In genomic region chr10:113261806-113262205, GRCh38 we compare ENCODE assay signal across 17 cellular contexts.
DNase-seq lines count a peak whose midpoint lies in the region; ATAC-seq and TF ChIP-seq lines count a peak whose summit lies in the region.
"Had no signal": no experiment of that assay in that cellular context is flagged by ENCODE, and none has a peak within 500 bp of the region (broad histone marks: within the 10 kb centered on the region; RNA-seq: fewer than 3 reads in every experiment).

No MANE protein-coding gene starts in this region.

- H3K27me3 ChIP-seq in mesenchymal stem cell (ENCODE audit: control insufficient read depth in 1 of 2, insufficient read depth in 1 of 2, low read length in 2 of 2) (peaks cover 8 to 48% of the 10 kb centered on the region in 2 experiments), transverse colon (peaks cover 10% of the 10 kb centered on the region)

- ATAC-seq in T-cell (replicated peaks in 1 of 4) = no peak
- ATAC-seq: A549; CD8-positive, alpha-beta T cell; GM12878; K562 had no signal

- H3K79me2 ChIP-seq in OCI-LY7 (ENCODE audit: insufficient read depth, low read depth, low read length) = no peaks in the 10 kb centered on the region

- no peak overlapping the region for H2BK5ac ChIP-seq in mesenchymal stem cell (ENCODE audit: low read depth, low read length, poor library complexity, severe bottlenecking)

- intact Hi-C loops in transverse colon (cut with DNase I; ENCODE audit: low total_unique reads) (no loop called here), OCI-LY7 (cut with micrococcal nuclease; ENCODE audit: unreplicated experiment) (no loop called here)

- no peak overlapping the region for H4K91ac ChIP-seq in mesenchymal stem cell (ENCODE audit: low read length)

- no peaks in the 10 kb centered on the region for H3K36me3 ChIP-seq in mesenchymal stem cell (ENCODE audit: control insufficient read depth in 1 of 2, insufficient read depth in 2 of 2, low read depth in 1 of 2, low read length in 2 of 2)
- no peaks in the 10 kb centered on the region for H3K36me3 ChIP-seq in transverse colon
- no peaks in the 10 kb centered on the region for H3K36me3 ChIP-seq in OCI-LY7 (ENCODE audit: insufficient read depth, low read length)

- H2BK12ac ChIP-seq in mesenchymal stem cell (ENCODE audit: low read length in 2 of 2) = no peak overlapping the region

- TF ChIP-seq POLR2A in transverse colon (IDR thresholded peaks at IDR 0.05) = no peak

- no TSS peak for BruUV-seq in OCI-LY7 (replicated peaks; lab: Mats Ljungman, UMichigan)

- H2BK120ac ChIP-seq in mesenchymal stem cell (ENCODE audit: low read depth, low read length) = peak overlapping the region; percentile 45

- no peaks in the 10 kb centered on the region for H4K20me1 ChIP-seq in OCI-LY7 (ENCODE audit: insufficient read depth, low read length)

- H3K9me3 ChIP-seq in mesenchymal stem cell (ENCODE audit: control insufficient read depth, low read length) (no peaks in the 10 kb centered on the region), transverse colon (no peaks in the 10 kb centered on the region), OCI-LY7 (ENCODE audit: low read length) (no peaks in the 10 kb centered on the region)
- H3K9me3 ChIP-seq: A549 had no signal

- no peaks in the 10 kb centered on the region for H3K4me1 Mint-ChIP-seq in T-cell

- TF ChIP-seq EP300 in transverse colon (IDR thresholded peaks at IDR 0.05; ENCODE audit: low read depth) = no peak

- H3K4ac ChIP-seq in mesenchymal stem cell (ENCODE audit: low read depth in 1 of 2, low read length in 2 of 2) = no peak overlapping the region

- H3K27ac Mint-ChIP-seq in T-cell = no peak overlapping the region
- H3K27ac Mint-ChIP-seq: CD8-positive, alpha-beta T cell; H9 had no signal

- no peak overlapping the region for H2AK5ac ChIP-seq in mesenchymal stem cell (ENCODE audit: low read length, severe bottlenecking)

- no peaks in the 10 kb centered on the region for H3K4me1 ChIP-seq in mesenchymal stem cell (ENCODE audit: control insufficient read depth, insufficient read depth, low read depth, low read length)
- no peaks in the 10 kb centered on the region for H3K4me1 ChIP-seq in transverse colon
- H3K4me1 ChIP-seq in OCI-LY7 (ENCODE audit: insufficient read depth, low read length, poor library complexity, severe bottlenecking) = no peaks in the 10 kb centered on the region
- H3K4me1 ChIP-seq: A549 had no signal

- WGBS in mesenchymal stem cell = 92% methylated on average over 7 of the region's 7 CpGs
- WGBS in transverse colon (ENCODE audit: low coverage in 1 of 2), 2 donors = 70 to 73% methylated on average over 6 to 7 of the region's 7 CpGs

- H4K8ac ChIP-seq in mesenchymal stem cell (ENCODE audit: low read length) = no peak overlapping the region

- H3K79me1 ChIP-seq in mesenchymal stem cell (replicated peaks; ENCODE audit: low read length, poor library complexity, severe bottlenecking) = no peaks in the 10 kb centered on the region

- H3K4me3 ChIP-seq in coronary artery (no peak overlapping the region), mesenchymal stem cell (ENCODE audit: insufficient read depth in 1 of 2, low read depth in 1 of 2, low read length in 2 of 2) (no peak overlapping the region), transverse colon (no peak overlapping the region), OCI-LY7 (ENCODE audit: low read depth, low read length, poor library complexity, severe bottlenecking) (no peak overlapping the region)
- H3K4me3 ChIP-seq: A549, GM12878, K562 had no signal

- no peak overlapping the region for H3K23ac ChIP-seq in mesenchymal stem cell (ENCODE audit: low read length in 2 of 2)

- no peak overlapping the region for H3K14ac ChIP-seq in mesenchymal stem cell (ENCODE audit: low read length in 2 of 2)

- no peaks in the 10 kb centered on the region for H3K36me3 Mint-ChIP-seq in T-cell
- H3K36me3 Mint-ChIP-seq: CD8-positive, alpha-beta T cell had no signal

- H3K9me3 Mint-ChIP-seq in T-cell = no peaks in the 10 kb centered on the region
- H3K9me3 Mint-ChIP-seq: CD8-positive, alpha-beta T cell; H9 had no signal

- H2BK15ac ChIP-seq in mesenchymal stem cell (ENCODE audit: low read depth, poor library complexity, severe bottlenecking) = no peak overlapping the region

- H3K27me3 Mint-ChIP-seq in T-cell = peaks cover 18 to 30% of the 10 kb centered on the region in 2 donors

- no peak overlapping the region for H3K18ac ChIP-seq in mesenchymal stem cell (ENCODE audit: low read depth in 1 of 2, low read length in 2 of 2)

- H3K27ac ChIP-seq in coronary artery (no peak overlapping the region), mesenchymal stem cell (ENCODE audit: low read length, poor library complexity, severe bottlenecking) (no peak overlapping the region), transverse colon (no peak overlapping the region), OCI-LY7 (ENCODE audit: low read depth, low read length, poor library complexity, severe bottlenecking) (no peak overlapping the region)
- H3K27ac ChIP-seq: 22Rv1, A549, HL-60 had no signal

- no peak overlapping the region for H3K9ac ChIP-seq in mesenchymal stem cell (ENCODE audit: low read length)

- H2AFZ ChIP-seq in mesenchymal stem cell (ENCODE audit: low read depth, low read length) (no peak overlapping the region), OCI-LY7 (ENCODE audit: low read length) (no peak overlapping the region)

- CTCF ChIA-PET in OCI-LY7 (lab: Charles Lee; ENCODE audit: unreplicated experiment) = no interaction called here
- CTCF ChIA-PET in T-cell (lab: Charles Lee) = no interaction called here

- H3K4me2 ChIP-seq in mesenchymal stem cell (ENCODE audit: low read length, poor library complexity, severe bottlenecking) = no peak overlapping the region
- no peak overlapping the region for H3K4me2 ChIP-seq in OCI-LY7 (ENCODE audit: low read length)
- H3K4me2 ChIP-seq: A549 had no signal

- POLR2A ChIA-PET in OCI-LY7 (lab: Charles Lee) = no interaction called here
- POLR2A ChIA-PET in T-cell (lab: Charles Lee) = no interaction called here

- no peak for TF ChIP-seq CTCF in coronary artery (IDR thresholded peaks at IDR 0.05)
- no peak for TF ChIP-seq CTCF in transverse colon (IDR thresholded peaks at IDR 0.05)
- TF ChIP-seq CTCF in OCI-LY7 (conservative IDR thresholded peaks at IDR 0.05; ENCODE audit: low read length) = no peak

- no peaks in the 10 kb centered on the region for H3K9me2 ChIP-seq in OCI-LY7 (ENCODE audit: insufficient read depth, low read length)

- DNase-seq in NCI-H2107 treated with DMSO at 0.1 percent for 48 hours (lab: John Stamatoyannopoulos, UW; ENCODE audit: unreplicated experiment) = peak; percentile 9
- DNase-seq in NCI-H2107 (lab: John Stamatoyannopoulos, UW) = no peak
- peak; percentile 26 for DNase-seq in coronary artery (ENCODE audit: low spot score)
- no peak for DNase-seq in mesenchymal stem cell
- DNase-seq in transverse colon = no peak
- no peak for DNase-seq in OCI-LY7 (ENCODE audit: low spot score)
- no peak for DNase-seq in T-cell
- DNase-seq: AML-193; Calu3; CD8-positive, alpha-beta T cell; EL; H9 had no signal

- in situ Hi-C loops in transverse colon (cut with MboI; ENCODE audit: low pct_ligation_motif_present in 1 of 4, low pct_unique_long_range_greater_than_20kb in 1 of 4, low sequenced_read_pairs in 3 of 4) = no loop called here

- H3K4me3 Mint-ChIP-seq in T-cell = no peak overlapping the region
- H3K4me3 Mint-ChIP-seq: CD8-positive, alpha-beta T cell; H9 had no signal

Comparison
In these comparisons a context has a peak if more than half of its experiments do, and no peak if none do; other contexts are left out.
1. DNase-seq: peak in NCI-H2107 treated with DMSO at 0.1 percent for 48 hours (single experiment) and coronary artery (single experiment); none in NCI-H2107 (single experiment), mesenchymal stem cell (single experiment), transverse colon (single experiment), OCI-LY7 (single experiment) and T-cell (0 of 34).